In genomic region chr16:56163938-56164337, GRCh38 we compare ENCODE assay signal across 19 cellular contexts.
A peak's percentile ranks its signal among the peaks of the same experiment; 100 is the strongest.
DNase-seq lines count a peak whose midpoint lies in the region; ATAC-seq, FAIRE-seq and TF ChIP-seq lines count a peak whose summit lies in the region.
"Had no signal": no experiment of that assay in that cellular context is flagged by ENCODE, and none has a peak within 500 bp of the region (broad histone marks: within the 10 kb centered on the region; RNA-seq: fewer than 3 reads in every experiment).

No MANE protein-coding gene starts in this region.

- H2AFZ ChIP-seq in MM.1S (ENCODE audit: low read length) = no peak overlapping the region

- H3K4me1 Mint-ChIP-seq in stimulated activated naive B cell treated with anti-CD40 and anti-IgM and Interleukin-4, amounts not matched to agents 10 μg/mL and 1 μg/mL and 100 μg/mL, for 72 hours = no peaks in the 10 kb centered on the region

- no peaks in the 10 kb centered on the region for H3K4me1 ChIP-seq in MM.1S (ENCODE audit: low read length)
- H3K4me1 ChIP-seq: breast epithelium, gastrocnemius medialis, transverse colon had no signal

- no peak overlapping the region for H3K27ac Mint-ChIP-seq in stimulated activated naive B cell treated with anti-CD40 and anti-IgM and Interleukin-4, amounts not matched to agents 10 μg/mL and 1 μg/mL and 100 μg/mL, for 72 hours
- H3K27ac Mint-ChIP-seq: activated naive CD8-positive, alpha-beta T cell treated with anti-CD3 and anti-CD28 coated beads, Interleukin-2, amount 10 ng/mL, durations not matched to agents 7 days and 5 days; activated T-cell treated with anti-CD3 and anti-CD28 coated beads, Interleukin-2, amount 50 U/mL, for 24 hours had no signal

- H3K4me3 Mint-ChIP-seq in stimulated activated naive B cell treated with anti-CD40 and anti-IgM and Interleukin-4, amounts not matched to agents 10 μg/mL and 1 μg/mL and 100 μg/mL, for 72 hours = no peak overlapping the region
- H3K4me3 Mint-ChIP-seq: activated naive CD8-positive, alpha-beta T cell treated with anti-CD3 and anti-CD28 coated beads, Interleukin-2, amount 10 ng/mL, durations not matched to agents 7 days and 5 days; activated T-cell treated with anti-CD3 and anti-CD28 coated beads, Interleukin-2, amount 50 U/mL, for 24 hours had no signal

- TF ChIP-seq CTCF in MM.1S (IDR thresholded peaks at IDR 0.05; ENCODE audit: low read length) = no peak

- no peaks in the 10 kb centered on the region for H3K36me3 ChIP-seq in MM.1S (replicated peaks; ENCODE audit: insufficient read depth, low read length)
- H3K36me3 ChIP-seq: breast epithelium, gastrocnemius medialis, transverse colon had no signal

- peak; percentile 29 for FAIRE-seq in GM18507 (lab: Jason Lieb, UNC)

- H3K36me3 Mint-ChIP-seq in stimulated activated naive B cell treated with anti-CD40 and anti-IgM and Interleukin-4, amounts not matched to agents 10 μg/mL and 1 μg/mL and 100 μg/mL, for 72 hours = no peaks in the 10 kb centered on the region
- H3K36me3 Mint-ChIP-seq: activated naive CD8-positive, alpha-beta T cell treated with anti-CD3 and anti-CD28 coated beads, Interleukin-2, amount 10 ng/mL, durations not matched to agents 7 days and 5 days had no signal

- H3K4me2 ChIP-seq in MM.1S (ENCODE audit: low read depth, low read length) = no peak overlapping the region

- peaks cover 5% of the 10 kb centered on the region in 2 donors for H3K27me3 Mint-ChIP-seq in stimulated activated naive B cell treated with anti-CD40 and anti-IgM and Interleukin-4, amounts not matched to agents 10 μg/mL and 1 μg/mL and 100 μg/mL, for 72 hours

- no peak for DNase-seq in GM18507 (ENCODE audit: extremely low spot score, insufficient read length, low read depth)
- peak; percentile 75 for DNase-seq in MM.1S
- no peak for DNase-seq in NOMO-1 treated with dmso at 0.1 percent for 144 hours (lab: John Stamatoyannopoulos, UW; ENCODE audit: unreplicated experiment)
- no peak for DNase-seq in Kasumi-1 (lab: John Stamatoyannopoulos, UW)
- no peak for DNase-seq in stimulated activated naive B cell treated with anti-CD40 and anti-IgM and Interleukin-4, amounts not matched to agents 10 μg/mL and 1 μg/mL and 100 μg/mL, for 72 hours
- no peak for DNase-seq in SKM-1 (lab: John Stamatoyannopoulos, UW; ENCODE audit: unreplicated experiment)
- DNase-seq: activated naive CD8-positive, alpha-beta T cell treated with anti-CD3 and anti-CD28 coated beads, Interleukin-2, amount 10 ng/mL, durations not matched to agents 7 days and 5 days; activated T-cell treated with anti-CD3 and anti-CD28 coated beads, Interleukin-2, amount 50 U/mL, for 24 hours; COR-L47; dermis blood vessel endothelial cell; EL; gastrocnemius medialis; stimulated activated CD4-positive, alpha-beta T cell treated with anti-CD3 and anti-CD28 coated beads, Interleukin-12 subunit alpha, Interleukin-12 subunit beta, amount 100 ng/mL, for 4 hours; transverse colon had no signal

- no peaks in the 10 kb centered on the region for H3K9me2 ChIP-seq in MM.1S (replicated peaks; ENCODE audit: insufficient read depth, low read length)

- H3K9ac ChIP-seq in MM.1S (ENCODE audit: low read length) = no peak overlapping the region

- peak; percentile 52 for ATAC-seq in GM19455 (IDR thresholded peaks at IDR 0.05; ENCODE audit: unreplicated experiment)
- ATAC-seq in HG02938 (IDR thresholded peaks at IDR 0.05; ENCODE audit: unreplicated experiment) = peak; percentile 89
- no peak for ATAC-seq in stimulated activated naive B cell treated with anti-CD40 and anti-IgM and Interleukin-4, amounts not matched to agents 10 μg/mL and 1 μg/mL and 100 μg/mL, for 72 hours (replicated peaks)
- ATAC-seq: gastrocnemius medialis, HCT116 had no signal

- H3K4me3 ChIP-seq in MM.1S (ENCODE audit: low read length) = no peak overlapping the region
- H3K4me3 ChIP-seq: breast epithelium, gastrocnemius medialis, transverse colon had no signal

- H3K9me3 ChIP-seq in MM.1S (replicated peaks; ENCODE audit: insufficient read depth, low read length) = no peaks in the 10 kb centered on the region
- H3K9me3 ChIP-seq: breast epithelium, gastrocnemius medialis, transverse colon had no signal

- H3F3A ChIP-seq in MM.1S (ENCODE audit: insufficient read depth, low read length) = no peaks in the 10 kb centered on the region

- H4K20me1 ChIP-seq in MM.1S (ENCODE audit: insufficient read depth, low read length) = no peaks in the 10 kb centered on the region

- H3K9me3 Mint-ChIP-seq in stimulated activated naive B cell treated with anti-CD40 and anti-IgM and Interleukin-4, amounts not matched to agents 10 μg/mL and 1 μg/mL and 100 μg/mL, for 72 hours = no peaks in the 10 kb centered on the region
- H3K9me3 Mint-ChIP-seq: activated T-cell treated with anti-CD3 and anti-CD28 coated beads, Interleukin-2, amount 50 U/mL, for 24 hours had no signal

- H3K79me2 ChIP-seq in MM.1S (ENCODE audit: low read length) = no peaks in the 10 kb centered on the region

- H3K27me3 ChIP-seq in MM.1S (replicated peaks; ENCODE audit: insufficient read depth, low read length) = peaks cover 79% of the 10 kb centered on the region
- H3K27me3 ChIP-seq: breast epithelium, gastrocnemius medialis, transverse colon had no signal

- no peak overlapping the region for H3K27ac ChIP-seq in MM.1S (ENCODE audit: low read length)
- H3K27ac ChIP-seq: breast epithelium, epithelial cell of prostate, gastrocnemius medialis, transverse colon had no signal

Comparison
In these comparisons a context has a peak if more than half of its experiments do, and no peak if none do; other contexts are left out.
1. ATAC-seq: peak in GM19455 (single experiment) and HG02938 (single experiment); none in stimulated activated naive B cell treated with anti-CD40 and anti-IgM and Interleukin-4, amounts not matched to agents 10 μg/mL and 1 μg/mL and 100 μg/mL, for 72 hours (0 of 2).